Comparison of ENCODE assay signal across 1 cellular context in genomic region chr1:22282281-22282970, GRCh38.
TF ChIP-seq lines count a peak whose summit lies in the region.

No MANE protein-coding gene starts in this region.

TF ChIP-seq in IMR-90, 13 proteins besides CTCF, POLR2A, EP300 and RAD21 (continued from another document):
- no peak for TF ChIP-seq ELK1 (IDR thresholded peaks at IDR 0.05; ENCODE audit: borderline replicate concordance, low read depth, low read length)
